11 cellular contexts compared by ENCODE assay signal in the genomic region with DNA sequence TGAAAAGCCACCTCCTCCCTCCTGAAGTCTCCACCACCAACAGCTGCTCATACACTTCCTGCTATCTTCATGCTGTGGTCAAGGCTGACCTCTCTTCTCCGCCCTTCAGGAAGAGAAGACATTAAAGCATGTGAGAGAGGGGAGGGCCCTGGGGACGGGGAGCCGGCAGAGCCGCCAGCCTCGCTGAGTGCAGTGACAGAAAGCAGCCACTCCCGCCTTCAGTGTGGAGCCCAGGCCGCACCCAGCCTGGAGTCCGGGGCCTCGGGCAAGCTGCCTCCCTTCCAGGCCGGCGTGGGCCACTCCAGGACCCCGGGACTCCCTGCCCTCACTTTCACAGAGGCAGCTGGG.
A peak's percentile ranks its signal among the peaks of the same experiment; 100 is the strongest.
DNase-seq lines count a peak whose midpoint lies in the region; ATAC-seq and TF ChIP-seq lines count a peak whose summit lies in the region.
"Had no signal": no experiment of that assay in that cellular context is flagged by ENCODE, and none has a peak within 500 bp of the region (broad histone marks: within the 10 kb centered on the region; RNA-seq: fewer than 3 reads in every experiment).

No MANE protein-coding gene starts in this region.

- 23 to 25% methylated on average over 7 to 11 of the region's 12 CpGs for WGBS in GM23248 (ENCODE audit: low coverage in 1 of 2, low lambda C conversion rate in 2 of 2, missing lambda C conversion rate in 2 of 2), 2 experiments
- 29 to 37% methylated on average over 12 of the region's 12 CpGs for WGBS in heart right ventricle, 2 donors

- DNase-seq in GM23248 = peak; percentile 28
- DNase-seq in Peyer's patch = peak in 1 of 3 donors; percentile 70
- peak; percentile 62 to 69 for DNase-seq in heart right ventricle
- no peak for DNase-seq in HFFc6
- DNase-seq in effector CD4-positive, alpha-beta T cell = no peak

- H3K27ac ChIP-seq in GM23248 = no peak overlapping the region
- H3K27ac ChIP-seq in Peyer's patch = peak overlapping the region in 3 of 4 donors; percentile 8 to 68 (median 67)
- peak overlapping the region; percentile 10 to 87 (median 56) for H3K27ac ChIP-seq in heart right ventricle
- peak overlapping the region in 12 of 21 experiments; percentile 16 to 85 (median 52) for H3K27ac ChIP-seq in skin epidermis
- H3K27ac ChIP-seq: ovary had no signal

- TF ChIP-seq POLR2A in Peyer's patch (IDR thresholded peaks at IDR 0.05) = no peak

- H3K27me3 ChIP-seq in GM23248 (replicated peaks; ENCODE audit: insufficient read depth) = peaks cover 4% of the 10 kb centered on the region
- no peaks in the 10 kb centered on the region for H3K27me3 ChIP-seq in Peyer's patch
- no peaks in the 10 kb centered on the region for H3K27me3 ChIP-seq in heart right ventricle
- H3K27me3 ChIP-seq: ovary had no signal

- ATAC-seq in heart right ventricle = peak; percentile 59 to 80 (median 70)
- no peak for ATAC-seq in GM21360 (IDR thresholded peaks at IDR 0.05; ENCODE audit: unreplicated experiment)
- no peak for ATAC-seq in GM19328 (IDR thresholded peaks at IDR 0.05; ENCODE audit: unreplicated experiment)

- no peak overlapping the region for H3K4me3 Mint-ChIP-seq in HFFc6
- H3K4me3 Mint-ChIP-seq: T-helper 1 cell treated with Interleukin-12 subunit alpha and Interleukin-12 subunit beta and Interleukin-4 antibody, amounts not matched to agents 30 μg/mL and 1 μg/mL, for 36 hours had no signal

- H3K4me1 ChIP-seq in GM23248 (ENCODE audit: insufficient read depth) (peaks cover 16% of the 10 kb centered on the region), Peyer's patch (peaks cover 0 to 20% (median 4%) of the 10 kb centered on the region in 4 donors), heart right ventricle (peaks cover 9 to 42% (median 23%) of the 10 kb centered on the region in 9 donors)

- intact Hi-C loops in heart right ventricle (cut with DNase I) = no loop called here

- H3K9me3 ChIP-seq in GM23248 (ENCODE audit: low read depth) (no peaks in the 10 kb centered on the region), Peyer's patch (no peaks in the 10 kb centered on the region), heart right ventricle (no peaks in the 10 kb centered on the region)
- H3K9me3 ChIP-seq: ovary had no signal

- H3K4me3 ChIP-seq in GM23248 (no peak overlapping the region), Peyer's patch (no peak overlapping the region), heart right ventricle (peak overlapping the region in 5 of 10 donors; percentile 2 to 22 (median 4)), skin epidermis (no peak overlapping the region)
- H3K4me3 ChIP-seq: ovary had no signal

- no peak overlapping the region for H3K27ac Mint-ChIP-seq in HFFc6
- H3K27ac Mint-ChIP-seq: stimulated activated naive CD8-positive, alpha-beta T cell treated with anti-CD3 and anti-CD28 coated beads, Interleukin-15, Interleukin-2, amounts not matched to agents 100 ng/mL and 50 ng/mL, for 24 hours; T-helper 1 cell treated with Interleukin-12 subunit alpha and Interleukin-12 subunit beta and Interleukin-4 antibody, amounts not matched to agents 30 μg/mL and 1 μg/mL, for 36 hours had no signal

- TF ChIP-seq CTCF in Peyer's patch (IDR thresholded peaks at IDR 0.05) = no peak
- no peak for TF ChIP-seq CTCF in heart right ventricle (IDR thresholded peaks at IDR 0.05)
- no peak for TF ChIP-seq CTCF in HFFc6 (IDR thresholded peaks at IDR 0.05)

- H3K9me3 Mint-ChIP-seq in HFFc6 = no peaks in the 10 kb centered on the region
- H3K9me3 Mint-ChIP-seq: stimulated activated naive CD8-positive, alpha-beta T cell treated with anti-CD3 and anti-CD28 coated beads, Interleukin-15, Interleukin-2, amounts not matched to agents 100 ng/mL and 50 ng/mL, for 24 hours; T-helper 1 cell treated with Interleukin-12 subunit alpha and Interleukin-12 subunit beta and Interleukin-4 antibody, amounts not matched to agents 30 μg/mL and 1 μg/mL, for 36 hours had no signal

- no peaks in the 10 kb centered on the region for H4K20me1 ChIP-seq in GM23248 (ENCODE audit: insufficient read depth)

- H3K36me3 ChIP-seq in GM23248 (ENCODE audit: low read depth) = no peaks in the 10 kb centered on the region
- H3K36me3 ChIP-seq in Peyer's patch = no peaks in the 10 kb centered on the region
- no peaks in the 10 kb centered on the region for H3K36me3 ChIP-seq in heart right ventricle
- H3K36me3 ChIP-seq: ovary had no signal

- peak overlapping the region; percentile 47 for H2AFZ ChIP-seq in GM23248

- H3K4me2 ChIP-seq in GM23248 (ENCODE audit: unreplicated experiment) = no peak overlapping the region

- no peaks in the 10 kb centered on the region for H3K36me3 Mint-ChIP-seq in HFFc6 (ENCODE audit: low read depth)

- in situ Hi-C loops in GM23248 (cut with MboI) = no loop called here

- no peaks in the 10 kb centered on the region for H3K9me2 ChIP-seq in GM23248 (ENCODE audit: insufficient read depth)

- H3K27me3 Mint-ChIP-seq in HFFc6 (ENCODE audit: insufficient read depth) = peaks cover 43% of the 10 kb centered on the region
- H3K27me3 Mint-ChIP-seq: stimulated activated naive CD8-positive, alpha-beta T cell treated with anti-CD3 and anti-CD28 coated beads, Interleukin-15, Interleukin-2, amounts not matched to agents 100 ng/mL and 50 ng/mL, for 24 hours had no signal

- H3K79me2 ChIP-seq in GM23248 (ENCODE audit: insufficient read depth) = no peaks in the 10 kb centered on the region

- H3K9ac ChIP-seq in GM23248 = no peak overlapping the region

- H3K4me1 Mint-ChIP-seq in HFFc6 (ENCODE audit: low read depth) = no peaks in the 10 kb centered on the region

- H3F3A ChIP-seq in GM23248 (ENCODE audit: insufficient read depth) = peaks cover 13% of the 10 kb centered on the region; the same call in 1 of the 2 replicates

Comparison
In these comparisons a context has a peak if more than half of its experiments do, and no peak if none do; other contexts are left out.
1. DNase-seq: peak in GM23248 (single experiment) and heart right ventricle (2 of 2); none in HFFc6 (single experiment) and effector CD4-positive, alpha-beta T cell (single experiment).
2. ATAC-seq: peak in heart right ventricle (8 of 8); none in GM21360 (single experiment) and GM19328 (single experiment).